1 cellular context compared by ENCODE assay signal in genomic region chr12:16449459-16449858, GRCh38.
TF ChIP-seq lines count a peak whose summit lies in the region.

No MANE protein-coding gene starts in this region.

TF ChIP-seq in GM23338, 12 proteins besides CTCF, POLR2A, EP300 and RAD21 (continued from another document):
- TF ChIP-seq ETS1 (IDR thresholded peaks at IDR 0.05) (no peak), NANOG (IDR thresholded peaks at IDR 0.05; ENCODE audit: borderline replicate concordance) (no peak), REST (IDR thresholded peaks at IDR 0.05; ENCODE audit: unreplicated experiment) (no peak), EZH2 (IDR thresholded peaks at IDR 0.05; ENCODE audit: low read depth, unreplicated experiment) (no peak), ZNF331 (CRISPR knock-in tag; IDR thresholded peaks at IDR 0.05; ENCODE audit: low read depth) (no peak)
